ENCODE assay signal across 1 cellular context in the genomic region with DNA sequence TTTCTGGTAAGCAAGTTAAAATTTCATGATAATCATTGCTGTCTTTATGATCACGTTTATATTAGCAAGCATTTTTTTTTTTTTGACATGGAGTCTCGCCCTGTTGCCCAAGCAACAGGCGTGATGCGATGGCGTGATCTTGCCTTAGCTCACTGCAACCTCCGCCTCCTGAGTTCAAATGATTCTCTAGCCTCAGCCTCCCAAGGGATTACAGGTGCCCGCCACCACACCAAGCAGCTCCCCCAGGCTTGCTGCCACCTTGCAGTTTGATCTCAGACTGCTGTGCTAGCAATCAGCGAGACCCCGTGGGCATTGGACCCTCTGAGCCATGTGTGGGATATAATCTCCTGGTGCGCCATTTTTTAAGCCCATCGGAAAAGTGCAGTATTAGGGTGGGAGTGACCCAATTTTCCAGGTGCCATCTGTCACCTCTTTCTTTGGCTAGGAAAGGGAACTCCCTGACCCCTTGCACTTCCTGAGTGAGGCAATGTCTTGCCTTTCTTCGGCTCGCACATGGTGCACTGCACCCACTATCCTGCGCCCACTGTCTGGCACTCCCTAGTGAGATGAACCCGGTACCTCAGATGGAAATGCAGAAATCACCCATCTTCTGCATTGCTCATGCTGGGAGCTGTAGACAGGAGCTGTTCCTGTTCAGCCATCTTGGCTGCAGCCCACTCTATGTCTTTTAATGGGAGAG.
A peak's percentile ranks its signal among the peaks of the same experiment; 100 is the strongest.
TF ChIP-seq lines count a peak whose summit lies in the region.

No MANE protein-coding gene starts in this region.

TF ChIP-seq in GM12878, 131 proteins besides CTCF, POLR2A, EP300 and RAD21:
- peak; percentile 82 for TF ChIP-seq ZNF384 (IDR thresholded peaks at IDR 0.05; ENCODE audit: borderline replicate concordance, low read depth, low read length)
- TF ChIP-seq EED (IDR thresholded peaks at IDR 0.05; ENCODE audit: low read depth) = peak; percentile 50
- peak; percentile 54 for TF ChIP-seq MEF2B (IDR thresholded peaks at IDR 0.05; ENCODE audit: partially characterized antibody, poor library complexity, severe bottlenecking)
- TF ChIP-seq MXI1 (IDR thresholded peaks at IDR 0.05; ENCODE audit: low read depth, low read length) = peak; percentile 31; the same call in 1 of the 2 replicates
- 0 out of 2 replicates have a peak, but pooled peaks have one; percentile 30 for TF ChIP-seq NKRF (conservative IDR thresholded peaks at IDR 0.05)
- peak in 1 of 2 experiments; percentile 41; a peak in 2 of 4 replicates for TF ChIP-seq BHLHE40 (IDR thresholded peaks at IDR 0.05; ENCODE audit: borderline replicate concordance in 1 of 2, low read depth in 2 of 2, low read length in 1 of 2)
- peak; percentile 14; the same call in 1 of the 2 replicates for TF ChIP-seq NR2F1 (conservative IDR thresholded peaks at IDR 0.05)
- TF ChIP-seq IKZF1 (conservative IDR thresholded peaks at IDR 0.05) = peak; percentile 43; the same call in 1 of the 2 replicates
- 0 out of 2 replicates have a peak, but pooled peaks have one; percentile 13 for TF ChIP-seq CREB1 (IDR thresholded peaks at IDR 0.05; ENCODE audit: low read depth)
- peak; percentile 47; the same call in 1 of the 2 replicates for TF ChIP-seq YY1 (IDR thresholded peaks at IDR 0.05; ENCODE audit: low read depth, low read length)
- 0 out of 2 replicates have a peak, but pooled peaks have one; percentile 14 for TF ChIP-seq BCL11A (IDR thresholded peaks at IDR 0.05; ENCODE audit: low read depth, low read length)
- peak; percentile 57; the same call in 1 of the 2 replicates for TF ChIP-seq BMI1 (IDR thresholded peaks at IDR 0.05; ENCODE audit: borderline replicate concordance)
